Comparison of ENCODE assay signal across 17 cellular contexts in genomic region chr11:7610393-7610792, GRCh38.
DNase-seq lines count a peak whose midpoint lies in the region; ATAC-seq, FAIRE-seq and TF ChIP-seq lines count a peak whose summit lies in the region.
"Had no signal": no experiment of that assay in that cellular context is flagged by ENCODE, and none has a peak within 500 bp of the region (broad histone marks: within the 10 kb centered on the region; RNA-seq: fewer than 3 reads in every experiment).

No MANE protein-coding gene starts in this region.

- TF ChIP-seq CTCF in HepG2 (CRISPR knock-in tag; IDR thresholded peaks at IDR 0.05) = no peak
- no peak for TF ChIP-seq CTCF in right lobe of liver (IDR thresholded peaks at IDR 0.05)
- TF ChIP-seq CTCF in K562 (IDR thresholded peaks at IDR 0.05 in 2 of 3, conservative IDR thresholded peaks at IDR 0.05 in 1 of 3; ENCODE audit: insufficient read depth in 2 of 3, low read depth in 1 of 3, low read length in 3 of 3) = no peak
- no peak for TF ChIP-seq CTCF in parathyroid adenoma (IDR thresholded peaks at IDR 0.05)

- H4K20me1 ChIP-seq in HepG2 (ENCODE audit: insufficient read depth, low read length) = no peaks in the 10 kb centered on the region; the same call in 1 of the 2 replicates
- H4K20me1 ChIP-seq in K562 (replicated peaks; ENCODE audit: control insufficient read depth, insufficient read depth, low read length) = no peaks in the 10 kb centered on the region

- H3K9me3 ChIP-seq in HepG2 (ENCODE audit: low read length) (no peaks in the 10 kb centered on the region), right lobe of liver (no peaks in the 10 kb centered on the region), K562 (replicated peaks; ENCODE audit: control insufficient read depth, insufficient read depth, low read depth, low read length) (no peaks in the 10 kb centered on the region), parathyroid adenoma (ENCODE audit: control insufficient read depth, low read length) (no peaks in the 10 kb centered on the region)
- H3K9me3 ChIP-seq: BLaER1 treated with 17β-estradiol and CSF1 and Interleukin-3, amounts not matched to agents 10 nM and 100 nM; HAP-1 had no signal

- in situ Hi-C loops in HepG2 (cut with HindIII; ENCODE audit: extremely low pct_ligation_motif_present, low pct_unique_long_range_greater_than_20kb) (loop anchor here (5.0 kb wide), 1 partner anchor 38 kb away; no protein-coding TSS in a partner anchor), K562 (cut with MboI) (no loop called here)

- H3K9me1 ChIP-seq in K562 (ENCODE audit: control insufficient read depth, insufficient read depth, low read length) = no peaks in the 10 kb centered on the region

- H3K79me2 ChIP-seq in HepG2 (ENCODE audit: insufficient read depth, low read length) (no peaks in the 10 kb centered on the region), K562 (ENCODE audit: control insufficient read depth, insufficient read depth, low read length) (no peaks in the 10 kb centered on the region), parathyroid adenoma (peaks cover 2% of the 10 kb centered on the region)

- no peak for FAIRE-seq in HepG2 (lab: Jason Lieb, UNC)
- FAIRE-seq in K562 (lab: Jason Lieb, UNC) = no peak
- FAIRE-seq: D721Med, GM19239 had no signal

- ATAC-seq in HepG2 = no peak
- ATAC-seq in right lobe of liver = no peak
- ATAC-seq in K562 = no peak
- ATAC-seq in GM18858 (IDR thresholded peaks at IDR 0.05; ENCODE audit: unreplicated experiment) = no peak
- ATAC-seq: CD8-positive, alpha-beta T cell had no signal

- POLR2A ChIA-PET in HepG2 (lab: Yijun Ruan, JAX) (interaction anchor here (4.5 kb wide), 1 partner anchor 37 kb away, joined by 45 read pairs; no protein-coding TSS in a partner anchor), K562 (lab: Yijun Ruan, JAX) (no interaction called here)

- H3K27ac ChIP-seq in HepG2 (ENCODE audit: extremely low read length, insufficient read depth, low read length) (no peak overlapping the region), right lobe of liver (no peak overlapping the region), K562 (ENCODE audit: extremely low read depth, low read depth, low read length) (no peak overlapping the region), parathyroid adenoma (peak overlapping the region; percentile 91)
- H3K27ac ChIP-seq: BLaER1 treated with 17β-estradiol and CSF1 and Interleukin-3, amounts not matched to agents 10 nM and 100 nM; GM23248 had no signal

- intact Hi-C loops in HepG2 (cut with micrococcal nuclease; ENCODE audit: unreplicated experiment) (no loop called here), right lobe of liver (cut with DNase I) (no loop called here), K562 (cut with micrococcal nuclease) (no loop called here)

- H2AFZ ChIP-seq in HepG2 (ENCODE audit: low read length) (no peak overlapping the region), K562 (ENCODE audit: low read depth, low read length) (no peak overlapping the region), parathyroid adenoma (no peak overlapping the region)
- H2AFZ ChIP-seq: GM23248 had no signal

- H3K4me3 ChIP-seq in HepG2 (replicated peaks in 1 of 3; ENCODE audit: insufficient read depth in 1 of 3, low read depth in 2 of 3, low read length in 3 of 3) (no peak overlapping the region), right lobe of liver (no peak overlapping the region), K562 (no peak overlapping the region), parathyroid adenoma (ENCODE audit: low read depth, low read length) (no peak overlapping the region)
- H3K4me3 ChIP-seq: BLaER1 treated with 17β-estradiol and CSF1 and Interleukin-3, amounts not matched to agents 10 nM and 100 nM; GM23248; HAP-1 had no signal

- H3K4me2 ChIP-seq in HepG2 (ENCODE audit: low read depth, low read length) (no peak overlapping the region), K562 (ENCODE audit: insufficient read depth, low read length) (no peak overlapping the region), parathyroid adenoma (ENCODE audit: low read length) (peak overlapping the region; percentile 14)
- H3K4me2 ChIP-seq: BLaER1 treated with 17β-estradiol and CSF1 and Interleukin-3, amounts not matched to agents 10 nM and 100 nM had no signal

- DNase-seq in HepG2 (ENCODE audit: low spot score) (no peak), right lobe of liver (no peak), K562 (ENCODE audit: extremely low read depth in 1 of 4, low spot score in 3 of 4) (no peak), NCI-H1092 treated with DMSO at 0.1 percent for 48 hours (lab: John Stamatoyannopoulos, UW) (no peak), RKO (ENCODE audit: low spot score) (no peak)
- DNase-seq in stimulated activated CD4-positive, alpha-beta T cell treated with anti-CD3 and anti-CD28 coated beads, Interleukin-1b, Interleukin-23, amount 100 ng/mL, for 48 hours = no peak
- DNase-seq: 8988T; CD8-positive, alpha-beta T cell; DMS79; GF-D8; GM23248 had no signal

- WGBS in HepG2 (ENCODE audit: low lambda C conversion rate) = 96% methylated on average over 3 of the region's 3 CpGs
- WGBS in right lobe of liver (ENCODE audit: insufficient coverage, low coverage, low lambda C conversion rate, missing lambda C conversion rate) = 67% methylated on average over 1 of the region's 3 CpGs
- 12% methylated on average over 3 of the region's 3 CpGs for WGBS in K562 (ENCODE audit: insufficient coverage, low coverage, missing lambda C conversion rate)

- H3K27me3 ChIP-seq in HepG2 (ENCODE audit: control insufficient read depth in 1 of 2, insufficient read depth in 2 of 2, low read length in 2 of 2) (no peaks in the 10 kb centered on the region), right lobe of liver (no peaks in the 10 kb centered on the region), K562 (ENCODE audit: control insufficient read depth in 2 of 2, insufficient read depth in 2 of 2, low read length in 2 of 2) (no peaks in the 10 kb centered on the region; a peak in 1 of 5 replicates), parathyroid adenoma (ENCODE audit: control insufficient read depth, insufficient read depth, low read length) (no peaks in the 10 kb centered on the region)
- H3K27me3 ChIP-seq: BLaER1 treated with 17β-estradiol and CSF1 and Interleukin-3, amounts not matched to agents 10 nM and 100 nM had no signal

- TF ChIP-seq RAD21 in HepG2 (CRISPR knock-in tag; IDR thresholded peaks at IDR 0.05) = no peak
- no peak for TF ChIP-seq RAD21 in K562 (CRISPR knock-in tag; conservative IDR thresholded peaks at IDR 0.05 in 1 of 2, IDR thresholded peaks at IDR 0.05 in 1 of 2)

- CTCF ChIA-PET in HepG2 (lab: Yijun Ruan, JAX; ENCODE audit: low intra/inter-chr PET ratio, low total read pairs) = no interaction called here
- CTCF ChIA-PET in K562 (lab: Yijun Ruan, JAX; ENCODE audit: low intra/inter-chr PET ratio) = no interaction called here

- H3K36me3 ChIP-seq in HepG2 (replicated peaks in 1 of 2; ENCODE audit: control insufficient read depth in 1 of 2, insufficient read depth in 2 of 2, low read length in 2 of 2) = peaks cover 3 to 34% of the 10 kb centered on the region in 2 experiments; a peak in 4 of 5 replicates
- peaks cover 0 to 12% (median 5%) of the 10 kb centered on the region in 4 donors for H3K36me3 ChIP-seq in right lobe of liver
- H3K36me3 ChIP-seq in K562 (ENCODE audit: control insufficient read depth, insufficient read depth, low read length) = no peaks in the 10 kb centered on the region
- H3K36me3 ChIP-seq in parathyroid adenoma (ENCODE audit: control insufficient read depth, insufficient read depth, low read length) = no peaks in the 10 kb centered on the region
- H3K36me3 ChIP-seq: HAP-1 had no signal

- no peak for TF ChIP-seq EP300 in HepG2 (IDR thresholded peaks at IDR 0.05; ENCODE audit: low read depth in 2 of 2, low read length in 2 of 2)
- TF ChIP-seq EP300 in HepG2 (CRISPR knock-in tag; IDR thresholded peaks at IDR 0.05; ENCODE audit: borderline replicate concordance) = no peak
- no peak for TF ChIP-seq EP300 in K562 (IDR thresholded peaks at IDR 0.05; ENCODE audit: low read length)

- TF ChIP-seq POLR2A in HepG2 (IDR thresholded peaks at IDR 0.05; ENCODE audit: insufficient read depth in 1 of 2, low read depth in 2 of 2, low read length in 2 of 2) (no peak), right lobe of liver (IDR thresholded peaks at IDR 0.05) (no peak), K562 (conservative IDR thresholded peaks at IDR 0.05) (no peak)

- peaks cover 56% of the 10 kb centered on the region for H3K4me1 ChIP-seq in HepG2 (ENCODE audit: insufficient read depth, low read length)
- H3K4me1 ChIP-seq in right lobe of liver = peaks cover 0 to 31% (median 11%) of the 10 kb centered on the region in 4 donors
- no peaks in the 10 kb centered on the region; a peak in 1 of 5 replicates for H3K4me1 ChIP-seq in K562 (replicated peaks in 1 of 2; ENCODE audit: control insufficient read depth in 2 of 2, insufficient read depth in 2 of 2, low read length in 2 of 2)
- peaks cover 57% of the 10 kb centered on the region for H3K4me1 ChIP-seq in parathyroid adenoma
- H3K4me1 ChIP-seq: BLaER1 treated with 17β-estradiol and CSF1 and Interleukin-3, amounts not matched to agents 10 nM and 100 nM had no signal

- BruUV-seq in HepG2 (replicated peaks; lab: Mats Ljungman, UMichigan) = no TSS peak
- BruUV-seq in K562 (replicated peaks; lab: Mats Ljungman, UMichigan) = no TSS peak

- H3K9ac ChIP-seq in HepG2 (ENCODE audit: insufficient read depth, low read depth, low read length) = no peak overlapping the region
- H3K9ac ChIP-seq in K562 (ENCODE audit: insufficient read depth in 1 of 2, low read depth in 2 of 2, low read length in 2 of 2) = no peak overlapping the region
- no peak overlapping the region for H3K9ac ChIP-seq in parathyroid adenoma
- H3K9ac ChIP-seq: BLaER1 treated with 17β-estradiol and CSF1 and Interleukin-3, amounts not matched to agents 10 nM and 100 nM; GM23248 had no signal

TF ChIP-seq in HepG2, 621 proteins besides CTCF, POLR2A, EP300 and RAD21:
- TF ChIP-seq MAFF (IDR thresholded peaks at IDR 0.05; ENCODE audit: low read depth, low read length) (peak; percentile 36; the same call in 1 of the 2 replicates), FOXO1 (CRISPR knock-in tag; IDR thresholded peaks at IDR 0.05) (no peak), MAFK (conservative IDR thresholded peaks at IDR 0.05 in 1 of 2, IDR thresholded peaks at IDR 0.05 in 1 of 2; ENCODE audit: low read length in 2 of 2) (peak in 1 of 2 experiments; percentile 51; a peak in 3 of 4 replicates)

TF ChIP-seq in K562, 482 proteins besides CTCF, POLR2A, EP300 and RAD21:
- TF ChIP-seq C11orf30 (IDR thresholded peaks at IDR 0.05; ENCODE audit: low read depth) (peak; percentile 32; the same call in 1 of the 2 replicates), GABPB2 (CRISPR knock-in tag; conservative IDR thresholded peaks at IDR 0.05) (no peak), ZNF316 (IDR thresholded peaks at IDR 0.05) (peak; percentile 54)

Comparison
In these comparisons a context has a peak if more than half of its experiments do, and no peak if none do; other contexts are left out.
1. Of the 241 proteins assayed by ChIP-seq in both HepG2 and K562: peak only in HepG2: MAFF; only in K562: none; in both: none; in neither: 239; mixed calls (peak in some experiments, not most) for 1.